Comparison of ENCODE assay signal across 12 cellular contexts in genomic region chr2:37896319-37896718, GRCh38. TPM values are rescaled to one million over a fixed set of nuclear protein-coding genes. Genes with fewer than 3 reads are reported as not detected.
DNase-seq lines count a peak whose midpoint lies in the region; TF ChIP-seq lines count a peak whose summit lies in the region.
"Had no signal": no experiment of that assay in that cellular context is flagged by ENCODE, and none has a peak within 500 bp of the region (broad histone marks: within the 10 kb centered on the region; RNA-seq: fewer than 3 reads in every experiment).

No MANE protein-coding gene starts in this region.

- CTCF ChIA-PET in CD4-positive, alpha-beta memory T cell (lab: Charles Lee; ENCODE audit: partially characterized antibody): interaction anchor here (1.1 to 3.3 kb wide), 2 partner anchors 19 to 500 kb away, joined by 3 to 18 read pairs; no protein-coding TSS in a partner anchor

- POLR2A ChIA-PET in CD4-positive, alpha-beta memory T cell (lab: Charles Lee; ENCODE audit: partially characterized antibody): no interaction called here

- H3K9me3 ChIP-seq in CD4-positive, alpha-beta memory T cell (ENCODE audit: control insufficient read depth in 1 of 2, low read length in 2 of 2): no peaks in the 10 kb centered on the region

- H3K4me3 ChIP-seq in NB4 (ENCODE audit: low read depth, low read length): no peak overlapping the region
- no peak overlapping the region for H3K4me3 ChIP-seq in epithelial cell of esophagus (ENCODE audit: low read length)
- no peak overlapping the region for H3K4me3 ChIP-seq in CD4-positive, alpha-beta memory T cell (ENCODE audit: low read length in 2 of 2)
- H3K4me3 ChIP-seq: lung had no signal

- H3K36me3 Mint-ChIP-seq in progenitor cell of endocrine pancreas (ENCODE audit: insufficient read depth): peaks cover 2% of the 10 kb centered on the region
- H3K36me3 Mint-ChIP-seq in CD4-positive, alpha-beta memory T cell: peaks cover 0 to 1% of the 10 kb centered on the region in 2 donors

- H3K36me3 ChIP-seq in CD4-positive, alpha-beta memory T cell (ENCODE audit: insufficient read depth, low read length): no peaks in the 10 kb centered on the region

- peak overlapping the region; percentile 5 for H3K27ac Mint-ChIP-seq in progenitor cell of endocrine pancreas
- no peak overlapping the region for H3K27ac Mint-ChIP-seq in CD4-positive, alpha-beta memory T cell

- no peaks in the 10 kb centered on the region for H3K27me3 Mint-ChIP-seq in progenitor cell of endocrine pancreas
- H3K27me3 Mint-ChIP-seq in CD4-positive, alpha-beta memory T cell: no peaks in the 10 kb centered on the region

- TF ChIP-seq POLR2A in NB4 (IDR thresholded peaks at IDR 0.05; ENCODE audit: extremely low read depth, insufficient read length): no peak

- no peak overlapping the region for H3K4me3 Mint-ChIP-seq in progenitor cell of endocrine pancreas (ENCODE audit: low read depth)
- H3K4me3 Mint-ChIP-seq in CD4-positive, alpha-beta memory T cell: no peak overlapping the region

- no peak for TF ChIP-seq CTCF in NB4 (IDR thresholded peaks at IDR 0.05; ENCODE audit: low read depth, low read length)
- peak; percentile 13 for TF ChIP-seq CTCF in epithelial cell of esophagus (IDR thresholded peaks at IDR 0.05; ENCODE audit: insufficient read depth, low read depth, low read length, missing control alignments)
- TF ChIP-seq CTCF in progenitor cell of endocrine pancreas (IDR thresholded peaks at IDR 0.05; ENCODE audit: unreplicated experiment): no peak

- peaks cover 8% of the 10 kb centered on the region for H3K9me3 Mint-ChIP-seq in progenitor cell of endocrine pancreas (ENCODE audit: low read depth)
- peaks cover 0 to 7% (median 1%) of the 10 kb centered on the region in 8 donors for H3K9me3 Mint-ChIP-seq in CD4-positive, alpha-beta memory T cell

- H3K27me3 ChIP-seq in CD4-positive, alpha-beta memory T cell (ENCODE audit: insufficient read depth, low read length): no peaks in the 10 kb centered on the region

- H3K4me1 Mint-ChIP-seq in progenitor cell of endocrine pancreas (ENCODE audit: low read depth): peaks cover 4% of the 10 kb centered on the region
- peaks cover 25 to 31% (median 29%) of the 10 kb centered on the region in 4 donors for H3K4me1 Mint-ChIP-seq in CD4-positive, alpha-beta memory T cell

- intact Hi-C loops in CD4-positive, alpha-beta memory T cell (cut with micrococcal nuclease): loop anchor here (10.0 kb wide), 1 partner anchor 218 kb away; no protein-coding TSS in a partner anchor

- no peak overlapping the region for H3K27ac ChIP-seq in CD4-positive, alpha-beta memory T cell (ENCODE audit: low read depth, low read length)

- peaks cover 27% of the 10 kb centered on the region for H3K4me1 ChIP-seq in CD4-positive, alpha-beta memory T cell (ENCODE audit: insufficient read depth, low read length)

- DNase-seq in NOMO-1 (lab: John Stamatoyannopoulos, UW; ENCODE audit: unreplicated experiment in 2 of 2): peak; percentile 14 to 18
- DNase-seq in NOMO-1 treated with dmso at 0.1 percent for 144 hours (lab: John Stamatoyannopoulos, UW; ENCODE audit: unreplicated experiment): no peak
- DNase-seq in NB4 (ENCODE audit: low read depth): peak; percentile 36
- peak; percentile 17 for DNase-seq in epithelial cell of esophagus (ENCODE audit: low read depth)
- no peak for DNase-seq in progenitor cell of endocrine pancreas (ENCODE audit: low spot score, unreplicated experiment)
- DNase-seq in CD4-positive, alpha-beta memory T cell: no peak
- DNase-seq in KG1 (lab: John Stamatoyannopoulos, UW): no peak
- DNase-seq in ecto neural progenitor cell (ENCODE audit: low spot score): no peak
- DNase-seq: anterior cingulate cortex, DND-41, MM.1S had no signal

RNA-seq across cellular contexts. Expression of gene RMDN2, which starts 28.8 kb away (rescaled TPM):
- total RNA-seq in progenitor cell of endocrine pancreas: 9.1 and 9.2 TPM in 2 replicates
- 1 to 10 TPM; 3.3 to 4.0 TPM for total RNA-seq in CD4-positive, alpha-beta memory T cell
- 1 to 10 TPM; 3.1 TPM for polyA plus RNA-seq in CD4-positive, alpha-beta memory T cell

Comparison
In these comparisons a context has a peak if more than half of its experiments do, and no peak if none do; other contexts are left out.
1. DNase-seq: peak in NOMO-1 (2 of 2), NB4 (single experiment) and epithelial cell of esophagus (single experiment); none in NOMO-1 treated with dmso at 0.1 percent for 144 hours (single experiment), progenitor cell of endocrine pancreas (single experiment), CD4-positive, alpha-beta memory T cell (0 of 5), KG1 (single experiment) and ecto neural progenitor cell (single experiment).